ENCODE assay signal across 1 cellular context in the genomic region with DNA sequence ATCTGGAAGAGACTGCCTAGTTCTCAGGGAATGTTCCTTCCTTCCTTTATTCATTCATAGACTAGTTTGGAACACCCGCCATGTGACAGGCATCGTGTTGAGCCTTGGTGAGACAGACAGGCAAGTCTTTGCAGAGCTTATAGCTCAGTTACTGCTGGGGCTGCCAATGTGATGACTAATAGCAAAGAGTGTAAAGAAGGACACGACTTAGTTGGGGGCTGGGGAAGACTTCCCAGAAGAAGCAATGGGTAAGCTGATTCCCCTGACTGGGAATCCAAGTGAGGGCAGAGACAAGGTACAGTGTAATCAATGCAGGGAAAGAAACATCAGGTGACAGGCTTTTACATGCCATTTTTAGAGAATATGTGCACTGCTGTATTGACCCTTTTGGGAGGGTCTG.
A peak's percentile ranks its signal among the peaks of the same experiment; 100 is the strongest.
TF ChIP-seq lines count a peak whose summit lies in the region.

No MANE protein-coding gene starts in this region.

TF ChIP-seq in K562, 482 proteins besides CTCF, POLR2A, EP300 and RAD21 (continued from another document and continues in another):
- TF ChIP-seq, protein P1, sequence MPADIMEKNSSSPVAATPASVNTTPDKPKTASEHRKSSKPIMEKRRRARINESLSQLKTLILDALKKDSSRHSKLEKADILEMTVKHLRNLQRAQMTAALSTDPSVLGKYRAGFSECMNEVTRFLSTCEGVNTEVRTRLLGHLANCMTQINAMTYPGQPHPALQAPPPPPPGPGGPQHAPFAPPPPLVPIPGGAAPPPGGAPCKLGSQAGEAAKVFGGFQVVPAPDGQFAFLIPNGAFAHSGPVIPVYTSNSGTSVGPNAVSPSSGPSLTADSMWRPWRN (IDR thresholded peaks at IDR 0.05; ENCODE audit: low read depth): no peak
- TF ChIP-seq RAD51 (IDR thresholded peaks at IDR 0.05; ENCODE audit: borderline replicate concordance, low read depth): 0 out of 2 replicates have a peak, but pooled peaks have one; percentile 12
- no peak for TF ChIP-seq BRD9 (IDR thresholded peaks at IDR 0.05; ENCODE audit: low read depth, partially characterized antibody)
- TF ChIP-seq ZNF140 (CRISPR knock-in tag; IDR thresholded peaks at IDR 0.05): no peak
- no peak for TF ChIP-seq CC2D1A (IDR thresholded peaks at IDR 0.05)
- no peak for TF ChIP-seq MED1 (CRISPR knock-in tag; IDR thresholded peaks at IDR 0.05; ENCODE audit: borderline replicate concordance)
- 0 out of 2 replicates have a peak, but pooled peaks have one; percentile 23 for TF ChIP-seq SMARCE1 (IDR thresholded peaks at IDR 0.05)
- TF ChIP-seq, protein P2, sequence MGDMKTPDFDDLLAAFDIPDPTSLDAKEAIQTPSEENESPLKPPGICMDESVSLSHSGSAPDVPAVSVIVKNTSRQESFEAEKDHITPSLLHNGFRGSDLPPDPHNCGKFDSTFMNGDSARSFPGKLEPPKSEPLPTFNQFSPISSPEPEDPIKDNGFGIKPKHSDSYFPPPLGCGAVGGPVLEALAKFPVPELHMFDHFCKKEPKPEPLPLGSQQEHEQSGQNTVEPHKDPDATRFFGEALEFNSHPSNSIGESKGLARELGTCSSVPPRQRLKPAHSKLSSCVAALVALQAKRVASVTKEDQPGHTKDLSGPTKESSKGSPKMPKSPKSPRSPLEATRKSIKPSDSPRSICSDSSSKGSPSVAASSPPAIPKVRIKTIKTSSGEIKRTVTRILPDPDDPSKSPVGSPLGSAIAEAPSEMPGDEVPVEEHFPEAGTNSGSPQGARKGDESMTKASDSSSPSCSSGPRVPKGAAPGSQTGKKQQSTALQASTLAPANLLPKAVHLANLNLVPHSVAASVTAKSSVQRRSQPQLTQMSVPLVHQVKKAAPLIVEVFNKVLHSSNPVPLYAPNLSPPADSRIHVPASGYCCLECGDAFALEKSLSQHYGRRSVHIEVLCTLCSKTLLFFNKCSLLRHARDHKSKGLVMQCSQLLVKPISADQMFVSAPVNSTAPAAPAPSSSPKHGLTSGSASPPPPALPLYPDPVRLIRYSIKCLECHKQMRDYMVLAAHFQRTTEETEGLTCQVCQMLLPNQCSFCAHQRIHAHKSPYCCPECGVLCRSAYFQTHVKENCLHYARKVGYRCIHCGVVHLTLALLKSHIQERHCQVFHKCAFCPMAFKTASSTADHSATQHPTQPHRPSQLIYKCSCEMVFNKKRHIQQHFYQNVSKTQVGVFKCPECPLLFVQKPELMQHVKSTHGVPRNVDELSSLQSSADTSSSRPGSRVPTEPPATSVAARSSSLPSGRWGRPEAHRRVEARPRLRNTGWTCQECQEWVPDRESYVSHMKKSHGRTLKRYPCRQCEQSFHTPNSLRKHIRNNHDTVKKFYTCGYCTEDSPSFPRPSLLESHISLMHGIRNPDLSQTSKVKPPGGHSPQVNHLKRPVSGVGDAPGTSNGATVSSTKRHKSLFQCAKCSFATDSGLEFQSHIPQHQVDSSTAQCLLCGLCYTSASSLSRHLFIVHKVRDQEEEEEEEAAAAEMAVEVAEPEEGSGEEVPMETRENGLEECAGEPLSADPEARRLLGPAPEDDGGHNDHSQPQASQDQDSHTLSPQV (IDR thresholded peaks at IDR 0.05): peak; percentile 73
- 0 out of 2 replicates have a peak, but pooled peaks have one; percentile 35 for TF ChIP-seq NFRKB (IDR thresholded peaks at IDR 0.05; ENCODE audit: low read depth)
- TF ChIP-seq ARID1B (IDR thresholded peaks at IDR 0.05): peak; percentile 35; the same call in 1 of the 2 replicates
- TF ChIP-seq, protein P3, sequence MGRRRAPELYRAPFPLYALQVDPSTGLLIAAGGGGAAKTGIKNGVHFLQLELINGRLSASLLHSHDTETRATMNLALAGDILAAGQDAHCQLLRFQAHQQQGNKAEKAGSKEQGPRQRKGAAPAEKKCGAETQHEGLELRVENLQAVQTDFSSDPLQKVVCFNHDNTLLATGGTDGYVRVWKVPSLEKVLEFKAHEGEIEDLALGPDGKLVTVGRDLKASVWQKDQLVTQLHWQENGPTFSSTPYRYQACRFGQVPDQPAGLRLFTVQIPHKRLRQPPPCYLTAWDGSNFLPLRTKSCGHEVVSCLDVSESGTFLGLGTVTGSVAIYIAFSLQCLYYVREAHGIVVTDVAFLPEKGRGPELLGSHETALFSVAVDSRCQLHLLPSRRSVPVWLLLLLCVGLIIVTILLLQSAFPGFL (CRISPR knock-in tag; IDR thresholded peaks at IDR 0.05): no peak
- no peak for TF ChIP-seq NFYB (IDR thresholded peaks at IDR 0.05; ENCODE audit: extremely low read depth, insufficient read length)
- TF ChIP-seq JUND (IDR thresholded peaks at IDR 0.05; ENCODE audit: borderline replicate concordance, low read depth, low read length): peak; percentile 70; the same call in 1 of the 2 replicates
- peak; percentile 63; the same call in 1 of the 3 replicates for TF ChIP-seq JUND (tag; IDR thresholded peaks at IDR 0.05; ENCODE audit: borderline replicate concordance, low read depth, low read length)
- TF ChIP-seq EHMT2 (IDR thresholded peaks at IDR 0.05): peak; percentile 61
- 0 out of 2 replicates have a peak, but pooled peaks have one; percentile 22 for TF ChIP-seq SMARCA5 (IDR thresholded peaks at IDR 0.05)
- TF ChIP-seq, protein P4, sequence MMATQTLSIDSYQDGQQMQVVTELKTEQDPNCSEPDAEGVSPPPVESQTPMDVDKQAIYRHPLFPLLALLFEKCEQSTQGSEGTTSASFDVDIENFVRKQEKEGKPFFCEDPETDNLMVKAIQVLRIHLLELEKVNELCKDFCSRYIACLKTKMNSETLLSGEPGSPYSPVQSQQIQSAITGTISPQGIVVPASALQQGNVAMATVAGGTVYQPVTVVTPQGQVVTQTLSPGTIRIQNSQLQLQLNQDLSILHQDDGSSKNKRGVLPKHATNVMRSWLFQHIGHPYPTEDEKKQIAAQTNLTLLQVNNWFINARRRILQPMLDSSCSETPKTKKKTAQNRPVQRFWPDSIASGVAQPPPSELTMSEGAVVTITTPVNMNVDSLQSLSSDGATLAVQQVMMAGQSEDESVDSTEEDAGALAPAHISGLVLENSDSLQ (IDR thresholded peaks at IDR 0.05): peak; percentile 65
- TF ChIP-seq ZSCAN32 (CRISPR knock-in tag; IDR thresholded peaks at IDR 0.05): no peak
- TF ChIP-seq, protein P5, sequence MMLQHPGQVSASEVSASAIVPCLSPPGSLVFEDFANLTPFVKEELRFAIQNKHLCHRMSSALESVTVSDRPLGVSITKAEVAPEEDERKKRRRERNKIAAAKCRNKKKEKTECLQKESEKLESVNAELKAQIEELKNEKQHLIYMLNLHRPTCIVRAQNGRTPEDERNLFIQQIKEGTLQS (IDR thresholded peaks at IDR 0.05): peak; percentile 77
- TF ChIP-seq, protein P5 (CRISPR knock-in tag; conservative IDR thresholded peaks at IDR 0.05): 0 out of 2 replicates have a peak, but pooled peaks have one; percentile 38
- TF ChIP-seq SIRT6 (IDR thresholded peaks at IDR 0.05; ENCODE audit: low read depth, low read length): no peak
- peak; percentile 65; the same call in 1 of the 2 replicates for TF ChIP-seq SMARCA4 (IDR thresholded peaks at IDR 0.05)
- TF ChIP-seq KDM5B (IDR thresholded peaks at IDR 0.05; ENCODE audit: insufficient replicate concordance, low read depth, low read length): no peak
- TF ChIP-seq L3MBTL2 (IDR thresholded peaks at IDR 0.05): peak; percentile 45; the same call in 1 of the 2 replicates
- no peak for TF ChIP-seq NR4A1 (CRISPR knock-in tag; IDR thresholded peaks at IDR 0.05)
- 0 out of 2 replicates have a peak, but pooled peaks have one; percentile 39 for TF ChIP-seq NR4A1 (tag; IDR thresholded peaks at IDR 0.05)
- TF ChIP-seq, protein P6, sequence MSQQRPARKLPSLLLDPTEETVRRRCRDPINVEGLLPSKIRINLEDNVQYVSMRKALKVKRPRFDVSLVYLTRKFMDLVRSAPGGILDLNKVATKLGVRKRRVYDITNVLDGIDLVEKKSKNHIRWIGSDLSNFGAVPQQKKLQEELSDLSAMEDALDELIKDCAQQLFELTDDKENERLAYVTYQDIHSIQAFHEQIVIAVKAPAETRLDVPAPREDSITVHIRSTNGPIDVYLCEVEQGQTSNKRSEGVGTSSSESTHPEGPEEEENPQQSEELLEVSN (IDR thresholded peaks at IDR 0.05; ENCODE audit: borderline replicate concordance in 1 of 2, extremely low read depth in 1 of 2, insufficient read depth in 1 of 2, insufficient read length in 1 of 2, low read depth in 1 of 2, low read length in 1 of 2, poor library complexity in 1 of 2, severe bottlenecking in 1 of 2): peak in 1 of 2 experiments; percentile 54
- TF ChIP-seq DPF2 (IDR thresholded peaks at IDR 0.05): peak; percentile 60; the same call in 1 of the 2 replicates
- no peak for TF ChIP-seq DIDO1 (tag; IDR thresholded peaks at IDR 0.05; ENCODE audit: low read depth)
- TF ChIP-seq MTA3 (IDR thresholded peaks at IDR 0.05; ENCODE audit: borderline replicate concordance): 0 out of 2 replicates have a peak, but pooled peaks have one; percentile 27
- TF ChIP-seq, protein P7, sequence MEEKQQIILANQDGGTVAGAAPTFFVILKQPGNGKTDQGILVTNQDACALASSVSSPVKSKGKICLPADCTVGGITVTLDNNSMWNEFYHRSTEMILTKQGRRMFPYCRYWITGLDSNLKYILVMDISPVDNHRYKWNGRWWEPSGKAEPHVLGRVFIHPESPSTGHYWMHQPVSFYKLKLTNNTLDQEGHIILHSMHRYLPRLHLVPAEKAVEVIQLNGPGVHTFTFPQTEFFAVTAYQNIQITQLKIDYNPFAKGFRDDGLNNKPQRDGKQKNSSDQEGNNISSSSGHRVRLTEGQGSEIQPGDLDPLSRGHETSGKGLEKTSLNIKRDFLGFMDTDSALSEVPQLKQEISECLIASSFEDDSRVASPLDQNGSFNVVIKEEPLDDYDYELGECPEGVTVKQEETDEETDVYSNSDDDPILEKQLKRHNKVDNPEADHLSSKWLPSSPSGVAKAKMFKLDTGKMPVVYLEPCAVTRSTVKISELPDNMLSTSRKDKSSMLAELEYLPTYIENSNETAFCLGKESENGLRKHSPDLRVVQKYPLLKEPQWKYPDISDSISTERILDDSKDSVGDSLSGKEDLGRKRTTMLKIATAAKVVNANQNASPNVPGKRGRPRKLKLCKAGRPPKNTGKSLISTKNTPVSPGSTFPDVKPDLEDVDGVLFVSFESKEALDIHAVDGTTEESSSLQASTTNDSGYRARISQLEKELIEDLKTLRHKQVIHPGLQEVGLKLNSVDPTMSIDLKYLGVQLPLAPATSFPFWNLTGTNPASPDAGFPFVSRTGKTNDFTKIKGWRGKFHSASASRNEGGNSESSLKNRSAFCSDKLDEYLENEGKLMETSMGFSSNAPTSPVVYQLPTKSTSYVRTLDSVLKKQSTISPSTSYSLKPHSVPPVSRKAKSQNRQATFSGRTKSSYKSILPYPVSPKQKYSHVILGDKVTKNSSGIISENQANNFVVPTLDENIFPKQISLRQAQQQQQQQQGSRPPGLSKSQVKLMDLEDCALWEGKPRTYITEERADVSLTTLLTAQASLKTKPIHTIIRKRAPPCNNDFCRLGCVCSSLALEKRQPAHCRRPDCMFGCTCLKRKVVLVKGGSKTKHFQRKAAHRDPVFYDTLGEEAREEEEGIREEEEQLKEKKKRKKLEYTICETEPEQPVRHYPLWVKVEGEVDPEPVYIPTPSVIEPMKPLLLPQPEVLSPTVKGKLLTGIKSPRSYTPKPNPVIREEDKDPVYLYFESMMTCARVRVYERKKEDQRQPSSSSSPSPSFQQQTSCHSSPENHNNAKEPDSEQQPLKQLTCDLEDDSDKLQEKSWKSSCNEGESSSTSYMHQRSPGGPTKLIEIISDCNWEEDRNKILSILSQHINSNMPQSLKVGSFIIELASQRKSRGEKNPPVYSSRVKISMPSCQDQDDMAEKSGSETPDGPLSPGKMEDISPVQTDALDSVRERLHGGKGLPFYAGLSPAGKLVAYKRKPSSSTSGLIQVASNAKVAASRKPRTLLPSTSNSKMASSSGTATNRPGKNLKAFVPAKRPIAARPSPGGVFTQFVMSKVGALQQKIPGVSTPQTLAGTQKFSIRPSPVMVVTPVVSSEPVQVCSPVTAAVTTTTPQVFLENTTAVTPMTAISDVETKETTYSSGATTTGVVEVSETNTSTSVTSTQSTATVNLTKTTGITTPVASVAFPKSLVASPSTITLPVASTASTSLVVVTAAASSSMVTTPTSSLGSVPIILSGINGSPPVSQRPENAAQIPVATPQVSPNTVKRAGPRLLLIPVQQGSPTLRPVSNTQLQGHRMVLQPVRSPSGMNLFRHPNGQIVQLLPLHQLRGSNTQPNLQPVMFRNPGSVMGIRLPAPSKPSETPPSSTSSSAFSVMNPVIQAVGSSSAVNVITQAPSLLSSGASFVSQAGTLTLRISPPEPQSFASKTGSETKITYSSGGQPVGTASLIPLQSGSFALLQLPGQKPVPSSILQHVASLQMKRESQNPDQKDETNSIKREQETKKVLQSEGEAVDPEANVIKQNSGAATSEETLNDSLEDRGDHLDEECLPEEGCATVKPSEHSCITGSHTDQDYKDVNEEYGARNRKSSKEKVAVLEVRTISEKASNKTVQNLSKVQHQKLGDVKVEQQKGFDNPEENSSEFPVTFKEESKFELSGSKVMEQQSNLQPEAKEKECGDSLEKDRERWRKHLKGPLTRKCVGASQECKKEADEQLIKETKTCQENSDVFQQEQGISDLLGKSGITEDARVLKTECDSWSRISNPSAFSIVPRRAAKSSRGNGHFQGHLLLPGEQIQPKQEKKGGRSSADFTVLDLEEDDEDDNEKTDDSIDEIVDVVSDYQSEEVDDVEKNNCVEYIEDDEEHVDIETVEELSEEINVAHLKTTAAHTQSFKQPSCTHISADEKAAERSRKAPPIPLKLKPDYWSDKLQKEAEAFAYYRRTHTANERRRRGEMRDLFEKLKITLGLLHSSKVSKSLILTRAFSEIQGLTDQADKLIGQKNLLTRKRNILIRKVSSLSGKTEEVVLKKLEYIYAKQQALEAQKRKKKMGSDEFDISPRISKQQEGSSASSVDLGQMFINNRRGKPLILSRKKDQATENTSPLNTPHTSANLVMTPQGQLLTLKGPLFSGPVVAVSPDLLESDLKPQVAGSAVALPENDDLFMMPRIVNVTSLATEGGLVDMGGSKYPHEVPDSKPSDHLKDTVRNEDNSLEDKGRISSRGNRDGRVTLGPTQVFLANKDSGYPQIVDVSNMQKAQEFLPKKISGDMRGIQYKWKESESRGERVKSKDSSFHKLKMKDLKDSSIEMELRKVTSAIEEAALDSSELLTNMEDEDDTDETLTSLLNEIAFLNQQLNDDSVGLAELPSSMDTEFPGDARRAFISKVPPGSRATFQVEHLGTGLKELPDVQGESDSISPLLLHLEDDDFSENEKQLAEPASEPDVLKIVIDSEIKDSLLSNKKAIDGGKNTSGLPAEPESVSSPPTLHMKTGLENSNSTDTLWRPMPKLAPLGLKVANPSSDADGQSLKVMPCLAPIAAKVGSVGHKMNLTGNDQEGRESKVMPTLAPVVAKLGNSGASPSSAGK (IDR thresholded peaks at IDR 0.05): peak; percentile 64
- TF ChIP-seq BDP1 (IDR thresholded peaks at IDR 0.05; ENCODE audit: insufficient read depth, insufficient read length): no peak
- no peak for TF ChIP-seq CBX8 (IDR thresholded peaks at IDR 0.05; ENCODE audit: borderline replicate concordance, extremely low read depth, low read depth, low read length, poor library complexity, severe bottlenecking)
- no peak for TF ChIP-seq LCOR (CRISPR knock-in tag; IDR thresholded peaks at IDR 0.05)
- TF ChIP-seq PTTG1 (tag; IDR thresholded peaks at IDR 0.05; ENCODE audit: low read depth): no peak
